Comparison of ENCODE assay signal across 22 cellular contexts in genomic region chr13:84208251-84208650, GRCh38.
DNase-seq lines count a peak whose midpoint lies in the region; ATAC-seq, FAIRE-seq and TF ChIP-seq lines count a peak whose summit lies in the region.
"Had no signal": no experiment of that assay in that cellular context is flagged by ENCODE, and none has a peak within 500 bp of the region (broad histone marks: within the 10 kb centered on the region; RNA-seq: fewer than 3 reads in every experiment).

No MANE protein-coding gene starts in this region.

- intact Hi-C loops in tibial artery (cut with DNase I; ENCODE audit: low total_unique reads), result no loop called here

- no peak overlapping the region for H3K4me2 ChIP-seq in DND-41 (ENCODE audit: insufficient read depth, low read length)
- H3K4me2 ChIP-seq in astrocyte (ENCODE audit: low read length), result no peak overlapping the region

- H3K27ac ChIP-seq in DND-41 (ENCODE audit: low read length) (no peak overlapping the region), astrocyte (ENCODE audit: low read depth, low read length) (no peak overlapping the region), tibial artery (no peak overlapping the region)
- H3K27ac ChIP-seq: C4-2B had no signal

- H3K36me3 Mint-ChIP-seq in astrocyte (ENCODE audit: low read depth, unreplicated experiment) (no peaks in the 10 kb centered on the region), nephron (ENCODE audit: low read depth) (no peaks in the 10 kb centered on the region), HFFc6 (ENCODE audit: low read depth) (no peaks in the 10 kb centered on the region)
- H3K36me3 Mint-ChIP-seq: CD8-positive, alpha-beta memory T cell; IgD-negative memory B cell had no signal

- peak; percentile 8 for DNase-seq in NCI-H1694 treated with DMSO at 0.1 percent for 48 hours (lab: John Stamatoyannopoulos, UW)
- no peak for DNase-seq in NCI-H1694 (lab: John Stamatoyannopoulos, UW)
- no peak for DNase-seq in DND-41
- peak; percentile 3 for DNase-seq in astrocyte (ENCODE audit: low read depth)
- DNase-seq in tibial artery, result no peak
- no peak for DNase-seq in HFFc6
- DNase-seq in SHP77 (lab: John Stamatoyannopoulos, UW), result no peak
- DNase-seq: AML-193; CD8-positive, alpha-beta memory T cell; GDM1; MV-4-11; NCI-H1436 treated with DMSO at 0.1 percent for 48 hours; NCI-H2029 treated with DMSO at 0.1 percent for 48 hours; NCI-H510A treated with DMSO at 0.1 percent for 48 hours; PC-3; Right ventricle myocardium superior; T-helper 17 cell had no signal

- H4K20me1 ChIP-seq in DND-41 (ENCODE audit: insufficient read depth, low read length) (no peaks in the 10 kb centered on the region), astrocyte (ENCODE audit: insufficient read depth, low read length) (no peaks in the 10 kb centered on the region)

- no peaks in the 10 kb centered on the region for H3K27me3 ChIP-seq in DND-41 (ENCODE audit: insufficient read depth, low read length, poor library complexity)
- no peaks in the 10 kb centered on the region for H3K27me3 ChIP-seq in astrocyte (ENCODE audit: insufficient read depth, low read length)
- no peaks in the 10 kb centered on the region for H3K27me3 ChIP-seq in tibial artery

- H3K4me1 Mint-ChIP-seq in astrocyte (ENCODE audit: low read depth, unreplicated experiment) (peaks cover 3% of the 10 kb centered on the region), nephron (peaks cover 13% of the 10 kb centered on the region), HFFc6 (ENCODE audit: low read depth) (peaks cover 18% of the 10 kb centered on the region)
- H3K4me1 Mint-ChIP-seq: CD8-positive, alpha-beta memory T cell; IgD-negative memory B cell had no signal

- H3K4me1 ChIP-seq in DND-41 (ENCODE audit: insufficient read depth, low read length) (no peaks in the 10 kb centered on the region), astrocyte (ENCODE audit: insufficient read depth, low read length) (no peaks in the 10 kb centered on the region), tibial artery (peaks cover 0 to 13% (median 0%) of the 10 kb centered on the region in 4 donors)

- no peak for ATAC-seq in DND-41 (ENCODE audit: insufficient read depth, low read depth)
- ATAC-seq: PC-3, T-helper 17 cell had no signal

- no peak for TF ChIP-seq CTCF in DND-41 (IDR thresholded peaks at IDR 0.05; ENCODE audit: borderline replicate concordance, extremely low read depth, low read length, poor library complexity, severe bottlenecking)
- no peak for TF ChIP-seq CTCF in astrocyte (IDR thresholded peaks at IDR 0.05; ENCODE audit: insufficient read depth, low read depth, low read length)
- no peak for TF ChIP-seq CTCF in nephron (IDR thresholded peaks at IDR 0.05; ENCODE audit: unreplicated experiment in 3 of 3)
- TF ChIP-seq CTCF in tibial artery (IDR thresholded peaks at IDR 0.05), result no peak
- TF ChIP-seq CTCF in HFFc6 (IDR thresholded peaks at IDR 0.05), result no peak

- no peaks in the 10 kb centered on the region for H3K27me3 Mint-ChIP-seq in astrocyte (ENCODE audit: low read depth, unreplicated experiment)
- H3K27me3 Mint-ChIP-seq in nephron (ENCODE audit: low read depth), result no peaks in the 10 kb centered on the region
- no peaks in the 10 kb centered on the region; the same call in 1 of the 2 replicates for H3K27me3 Mint-ChIP-seq in HFFc6 (ENCODE audit: insufficient read depth)
- H3K27me3 Mint-ChIP-seq: CD8-positive, alpha-beta memory T cell; IgD-negative memory B cell; T-helper 17 cell had no signal

- no peak for FAIRE-seq in astrocyte (lab: Jason Lieb, UNC)
- FAIRE-seq: GM19239, H54 had no signal

- no peaks in the 10 kb centered on the region for H3K36me3 ChIP-seq in DND-41 (ENCODE audit: insufficient read depth, low read length)
- H3K36me3 ChIP-seq in astrocyte (ENCODE audit: insufficient read depth, low read length), result no peaks in the 10 kb centered on the region
- no peaks in the 10 kb centered on the region for H3K36me3 ChIP-seq in tibial artery

- H3K9ac ChIP-seq in DND-41 (ENCODE audit: low read depth, low read length) (no peak overlapping the region), astrocyte (ENCODE audit: low read length) (no peak overlapping the region)

- H3K4me3 Mint-ChIP-seq in astrocyte (ENCODE audit: unreplicated experiment) (no peak overlapping the region), nephron (no peak overlapping the region), HFFc6 (no peak overlapping the region)
- H3K4me3 Mint-ChIP-seq: CD8-positive, alpha-beta memory T cell; IgD-negative memory B cell; T-helper 17 cell had no signal

- H3K9me3 Mint-ChIP-seq in astrocyte (ENCODE audit: unreplicated experiment) (no peaks in the 10 kb centered on the region), nephron (no peaks in the 10 kb centered on the region), HFFc6 (no peaks in the 10 kb centered on the region)
- H3K9me3 Mint-ChIP-seq: CD8-positive, alpha-beta memory T cell had no signal

- H3K9me3 ChIP-seq in DND-41 (ENCODE audit: insufficient read depth, low read length, severe bottlenecking) (no peaks in the 10 kb centered on the region), astrocyte (ENCODE audit: insufficient read depth, low read depth, low read length) (no peaks in the 10 kb centered on the region), tibial artery (no peaks in the 10 kb centered on the region)

- H3K27ac Mint-ChIP-seq in astrocyte (ENCODE audit: unreplicated experiment) (no peak overlapping the region), nephron (peak overlapping the region in 2 of 3 experiments; percentile 52 to 59), HFFc6 (no peak overlapping the region)
- H3K27ac Mint-ChIP-seq: CD8-positive, alpha-beta memory T cell; T-helper 17 cell had no signal

- no peak overlapping the region for H3K4me3 ChIP-seq in DND-41 (ENCODE audit: low read depth in 1 of 2, low read length in 2 of 2)
- no peak overlapping the region for H3K4me3 ChIP-seq in astrocyte (ENCODE audit: insufficient read depth, low read depth, low read length)
- no peak overlapping the region for H3K4me3 ChIP-seq in tibial artery

- H2AFZ ChIP-seq in DND-41 (ENCODE audit: low read depth, low read length) (peak overlapping the region; percentile 44; the same call in 1 of the 2 replicates), astrocyte (ENCODE audit: low read depth, low read length) (no peak overlapping the region)

- H3K79me2 ChIP-seq in DND-41 (ENCODE audit: insufficient read depth, low read length), result no peaks in the 10 kb centered on the region
- H3K79me2 ChIP-seq in astrocyte (ENCODE audit: insufficient read depth, low read length), result no peaks in the 10 kb centered on the region

Comparison
In these comparisons a context has a peak if more than half of its experiments do, and no peak if none do; other contexts are left out.
1. DNase-seq: peak in NCI-H1694 treated with DMSO at 0.1 percent for 48 hours (single experiment) and astrocyte (single experiment); none in NCI-H1694 (single experiment), DND-41 (single experiment), tibial artery (0 of 2), HFFc6 (single experiment) and SHP77 (0 of 2).
2. H3K27ac Mint-ChIP-seq: peak in nephron (2 of 3); none in astrocyte (single experiment) and HFFc6 (single experiment).